In the genomic region with DNA sequence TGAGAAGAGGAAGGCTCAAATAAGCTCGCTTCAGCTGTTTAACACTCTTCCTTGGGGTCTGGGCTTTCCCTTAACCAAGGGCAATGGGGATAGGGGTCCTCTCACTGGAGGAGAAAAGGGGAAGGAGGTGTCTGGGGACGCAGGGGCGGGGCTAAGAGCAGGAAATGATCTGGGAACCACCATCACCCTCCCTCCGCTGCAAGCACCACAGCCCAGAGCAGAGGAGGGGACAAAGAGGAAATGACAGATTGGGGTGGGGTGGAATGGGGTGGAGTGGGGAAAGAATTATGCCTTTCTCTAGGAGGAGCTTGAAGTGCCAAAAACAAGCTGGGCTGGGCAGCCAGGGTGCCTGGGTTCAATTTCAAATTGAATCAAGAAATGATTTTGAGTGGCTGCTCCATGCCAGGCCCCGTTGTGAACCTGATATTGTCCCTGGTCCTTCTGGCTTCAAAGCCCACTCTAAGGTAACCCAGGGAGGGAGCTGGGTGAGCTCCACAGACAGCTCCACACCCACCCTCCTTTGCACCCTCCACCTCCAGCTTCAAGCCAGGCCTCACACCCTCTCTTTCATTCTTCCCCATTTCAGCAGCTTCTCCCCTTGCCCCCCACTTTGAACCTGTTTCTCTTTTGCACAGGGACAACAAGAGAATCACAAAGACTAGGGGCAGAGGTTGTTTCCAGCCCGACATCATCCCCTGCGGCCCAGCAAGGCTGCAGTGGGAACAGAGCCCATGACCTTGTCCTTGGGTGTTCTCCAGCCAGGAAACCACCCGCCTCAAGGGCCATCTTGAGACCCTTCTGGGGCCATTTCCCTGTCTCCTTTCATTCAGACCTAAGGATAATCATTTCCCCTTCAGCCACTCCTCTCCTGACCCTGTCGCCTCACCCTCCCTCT, we compare ENCODE assay signal across 8 cellular contexts. TPM values are rescaled to one million over a fixed set of nuclear protein-coding genes. Genes with fewer than 3 reads are reported as not detected.
DNase-seq lines count a peak whose midpoint lies in the region; ATAC-seq, FAIRE-seq and TF ChIP-seq lines count a peak whose summit lies in the region.

No MANE protein-coding gene starts in this region.

- peaks cover 17% of the 10 kb centered on the region for H3K4me1 ChIP-seq in lower lobe of right lung

- peak; percentile 96 for FAIRE-seq in GM12891 (lab: Jason Lieb, UNC)

- intact Hi-C loops in lower lobe of right lung (cut with DNase I), result no loop called here

- peak overlapping the region; percentile 97 for H3K4me3 Mint-ChIP-seq in activated naive CD4-positive, alpha-beta T cell treated with anti-CD3 and anti-CD28 coated beads, Interleukin-2, amount 10 ng/mL, durations not matched to agents 7 days and 5 days

- TF ChIP-seq POLR2A in GM12891 (IDR thresholded peaks at IDR 0.05; ENCODE audit: low read depth, low read length), result peak; percentile 72
- TF ChIP-seq POLR2A in Raji (IDR thresholded peaks at IDR 0.05; ENCODE audit: insufficient read depth, low read depth, low read length), result peak; percentile 52

- H3K36me3 Mint-ChIP-seq in activated naive CD4-positive, alpha-beta T cell treated with anti-CD3 and anti-CD28 coated beads, Interleukin-2, amount 10 ng/mL, durations not matched to agents 7 days and 5 days, result peaks cover 43% of the 10 kb centered on the region

- H3K9me3 ChIP-seq in lower lobe of right lung, result no peaks in the 10 kb centered on the region

- peak overlapping the region; percentile 90 for H3K27ac ChIP-seq in lower lobe of right lung

- H3K4me1 Mint-ChIP-seq in activated naive CD4-positive, alpha-beta T cell treated with anti-CD3 and anti-CD28 coated beads, Interleukin-2, amount 10 ng/mL, durations not matched to agents 7 days and 5 days, result peaks cover 76% of the 10 kb centered on the region

- DNase-seq in GM12891 (ENCODE audit: insufficient read length, low spot score) (no peak), lower lobe of right lung (peak; percentile 88), inferior parietal cortex (ENCODE audit: extremely low spot score) (no peak), NCI-H510A (lab: John Stamatoyannopoulos, UW) (no peak)
- DNase-seq in activated naive CD4-positive, alpha-beta T cell treated with anti-CD3 and anti-CD28 coated beads, Interleukin-2, amount 10 ng/mL, durations not matched to agents 7 days and 5 days, result peak; percentile 92
- DNase-seq in stimulated activated CD8-positive, alpha-beta memory T cell treated with anti-CD3 and anti-CD28 coated beads, Interleukin-4, amount 100 ng/mL, for 4 hours (ENCODE audit: low read depth in 2 of 2, low spot score in 1 of 2), result peak; percentile 53 to 70

- no peaks in the 10 kb centered on the region for H3K27me3 ChIP-seq in lower lobe of right lung (ENCODE audit: low read depth)

- no peaks in the 10 kb centered on the region for H3K9me3 Mint-ChIP-seq in activated naive CD4-positive, alpha-beta T cell treated with anti-CD3 and anti-CD28 coated beads, Interleukin-2, amount 10 ng/mL, durations not matched to agents 7 days and 5 days

- CTCF ChIA-PET in activated naive CD4-positive, alpha-beta T cell treated with anti-CD3 and anti-CD28 coated beads, Interleukin-2, amount 10 ng/mL, durations not matched to agents 7 days and 5 days (lab: Charles Lee), result interaction anchor here (0.8 to 8.3 kb wide), 7 partner anchors 10 to 71 kb away, joined by 3 to 196 read pairs (median 8); a partner anchor contains a TSS

- peak overlapping the region; percentile 99 for H3K27ac Mint-ChIP-seq in activated naive CD4-positive, alpha-beta T cell treated with anti-CD3 and anti-CD28 coated beads, Interleukin-2, amount 10 ng/mL, durations not matched to agents 7 days and 5 days

- ATAC-seq in HG02678 (IDR thresholded peaks at IDR 0.05; ENCODE audit: unreplicated experiment), result peak; percentile 60
- peak; percentile 82 to 88 for ATAC-seq in lower lobe of right lung

- H3K36me3 ChIP-seq in lower lobe of right lung, result no peaks in the 10 kb centered on the region

- H3K27me3 Mint-ChIP-seq in activated naive CD4-positive, alpha-beta T cell treated with anti-CD3 and anti-CD28 coated beads, Interleukin-2, amount 10 ng/mL, durations not matched to agents 7 days and 5 days, result no peaks in the 10 kb centered on the region

- H3K4me3 ChIP-seq in lower lobe of right lung, result peak overlapping the region; percentile 59

- no peak for TF ChIP-seq CTCF in lower lobe of right lung (IDR thresholded peaks at IDR 0.05)

TF ChIP-seq in GM12891, 5 proteins besides CTCF, POLR2A, EP300 and RAD21:
- TF ChIP-seq SPI1 (IDR thresholded peaks at IDR 0.05; ENCODE audit: low read depth, low read length) (peak; percentile 71), POLR2AphosphoS5 (IDR thresholded peaks at IDR 0.05; ENCODE audit: low read depth, low read length) (peak; percentile 48), PAX5 (IDR thresholded peaks at IDR 0.05; ENCODE audit: insufficient read depth, low read length, severe bottlenecking) (no peak), TAF1 (IDR thresholded peaks at IDR 0.05; ENCODE audit: low read depth, low read length) (peak; percentile 35; the same call in 1 of the 2 replicates)
TF ChIP-seq in GM12891: peak in this region for 3.

RNA-seq across cellular contexts. Expression of a gene that starts 1.1 kb away (rescaled TPM):
- polyA plus RNA-seq in GM12891 (2012; ENCODE audit: low read depth, missing spikeins), result 78.2 TPM
- 63.7 TPM for total RNA-seq in lower lobe of right lung

RNA-seq across cellular contexts. Expression of a gene that starts 20.8 kb away (rescaled TPM):
- 0.28 TPM for polyA plus RNA-seq in GM12891 (2012; ENCODE audit: low read depth, missing spikeins)
- 6.2 TPM for total RNA-seq in lower lobe of right lung

RNA-seq across cellular contexts. Expression of a gene that starts 22.8 kb away (rescaled TPM):
- polyA plus RNA-seq in GM12891 (2012; ENCODE audit: low read depth, missing spikeins), result 47.6 TPM
- total RNA-seq in lower lobe of right lung, result 81.8 TPM

RNA-seq across cellular contexts. Expression of a gene that starts 29.6 kb away (rescaled TPM):
- 4.9 TPM for polyA plus RNA-seq in GM12891 (2012; ENCODE audit: low read depth, missing spikeins)
- 7.2 TPM for total RNA-seq in lower lobe of right lung

RNA-seq across cellular contexts. Expression of a gene that starts 29.8 kb away (rescaled TPM):
- 157 TPM for polyA plus RNA-seq in GM12891 (2012; ENCODE audit: low read depth, missing spikeins)
- 63.2 TPM for total RNA-seq in lower lobe of right lung

Comparison
In these comparisons a context has a peak if more than half of its experiments do, and no peak if none do; other contexts are left out.
1. DNase-seq: peak in activated naive CD4-positive, alpha-beta T cell treated with anti-CD3 and anti-CD28 coated beads, Interleukin-2, amount 10 ng/mL, durations not matched to agents 7 days and 5 days (single experiment), lower lobe of right lung (single experiment) and stimulated activated CD8-positive, alpha-beta memory T cell treated with anti-CD3 and anti-CD28 coated beads, Interleukin-4, amount 100 ng/mL, for 4 hours (2 of 2); none in GM12891 (single experiment), inferior parietal cortex (single experiment) and NCI-H510A (single experiment).